11 cellular contexts compared by ENCODE assay signal in genomic region chr1:56200446-56200845, GRCh38.
A peak's percentile ranks its signal among the peaks of the same experiment; 100 is the strongest.
DNase-seq lines count a peak whose midpoint lies in the region; ATAC-seq and TF ChIP-seq lines count a peak whose summit lies in the region.
"Had no signal": no experiment of that assay in that cellular context is flagged by ENCODE, and none has a peak within 500 bp of the region (broad histone marks: within the 10 kb centered on the region; RNA-seq: fewer than 3 reads in every experiment).

No MANE protein-coding gene starts in this region.

- H3K4me2 ChIP-seq in IMR-90 (ENCODE audit: low read depth, low read length), result no peak overlapping the region

- H3K27ac Mint-ChIP-seq in glutamatergic neuron (ENCODE audit: unreplicated experiment), result peak overlapping the region; percentile 9
- H3K27ac Mint-ChIP-seq: activated naive CD4-positive, alpha-beta T cell treated with anti-CD3 and anti-CD28 coated beads, Interleukin-2, amount 50 U/mL, for 24 hours had no signal

- H3K9me3 Mint-ChIP-seq in glutamatergic neuron (ENCODE audit: unreplicated experiment), result no peaks in the 10 kb centered on the region
- H3K9me3 Mint-ChIP-seq: activated naive CD4-positive, alpha-beta T cell treated with anti-CD3 and anti-CD28 coated beads, Interleukin-2, amount 50 U/mL, for 24 hours had no signal

- intact Hi-C loops in IMR-90 (cut with micrococcal nuclease), result no loop called here

- no TSS peak for BruUV-seq in IMR-90 (replicated peaks; lab: Mats Ljungman, UMichigan)

- no peaks in the 10 kb centered on the region for H3K36me3 Mint-ChIP-seq in glutamatergic neuron (ENCODE audit: unreplicated experiment)
- H3K36me3 Mint-ChIP-seq: activated naive CD4-positive, alpha-beta T cell treated with anti-CD3 and anti-CD28 coated beads, Interleukin-2, amount 50 U/mL, for 24 hours had no signal

- dilution Hi-C loops in IMR-90 (cut with HindIII; ENCODE audit: low sequenced_read_pairs, unreplicated experiment), result no loop called here

- CTCF ChIA-PET in IMR-90 (lab: Yijun Ruan, JAX) (no interaction called here), GM10248 (lab: Yijun Ruan, JAX) (interaction anchor here (0.9 to 1.0 kb wide), 3 partner anchors 10 to 15 kb away, joined by 3 to 4 read pairs (median 3); no protein-coding TSS in a partner anchor)

- 0 out of 2 replicates have a peak, but pooled peaks cover 2% of the 10 kb centered on the region for H3K4me1 ChIP-seq in IMR-90 (ENCODE audit: control insufficient read depth, insufficient read depth, low read length)
- H3K4me1 ChIP-seq: pancreas had no signal

- peak; percentile 52 for DNase-seq in AG09319 (ENCODE audit: extremely low read depth, low read depth)
- DNase-seq in IMR-90, result peak; percentile 46
- peak; percentile 45 for DNase-seq in glutamatergic neuron
- no peak for DNase-seq in GM10248 (ENCODE audit: extremely low spot score)
- no peak for DNase-seq in GF-D8 (lab: John Stamatoyannopoulos, UW)
- no peak for DNase-seq in NAMALWA (ENCODE audit: low spot score)
- DNase-seq: left colon, pancreas had no signal

- H3K9me1 ChIP-seq in IMR-90 (ENCODE audit: insufficient read depth, low read length), result no peaks in the 10 kb centered on the region; the same call in 1 of the 2 replicates

- H4K5ac ChIP-seq in IMR-90 (ENCODE audit: low read depth, low read length), result no peak overlapping the region

- H3K4me3 Mint-ChIP-seq in glutamatergic neuron (ENCODE audit: unreplicated experiment), result no peak overlapping the region
- H3K4me3 Mint-ChIP-seq: activated naive CD4-positive, alpha-beta T cell treated with anti-CD3 and anti-CD28 coated beads, Interleukin-2, amount 50 U/mL, for 24 hours had no signal

- no peaks in the 10 kb centered on the region for H3K36me3 ChIP-seq in IMR-90 (ENCODE audit: control insufficient read depth, insufficient read depth, low read length)
- H3K36me3 ChIP-seq: pancreas had no signal

- H2BK15ac ChIP-seq in IMR-90 (ENCODE audit: low read depth, low read length), result no peak overlapping the region

- in situ Hi-C loops in IMR-90 (cut with MboI; ENCODE audit: low sequenced_read_pairs), result no loop called here

- WGBS in IMR-90 (ENCODE audit: extremely low coverage in 2 of 2, insufficient read length in 1 of 2), 2 experiments, result no CpG with 5 or more reads among the region's 4 CpGs

- ATAC-seq in IMR-90 (ENCODE audit: low read depth) (peak; percentile 82), HG02588 (IDR thresholded peaks at IDR 0.05; ENCODE audit: unreplicated experiment) (no peak)
- ATAC-seq: left colon, pancreas had no signal

- no peak overlapping the region for H2AK9ac ChIP-seq in IMR-90 (replicated peaks; ENCODE audit: low read depth, low read length, poor library complexity)

- H2AFZ ChIP-seq in IMR-90 (replicated peaks; ENCODE audit: low read length, poor library complexity), result no peak overlapping the region

- no peaks in the 10 kb centered on the region for H3K9me3 ChIP-seq in IMR-90 (ENCODE audit: control insufficient read depth, insufficient read depth, low read length)
- H3K9me3 ChIP-seq: pancreas had no signal

- no peak overlapping the region; the same call in 1 of the 2 replicates for H3K9ac ChIP-seq in IMR-90 (ENCODE audit: low read depth, low read length)

- H3K4me3 ChIP-seq in IMR-90 (ENCODE audit: insufficient read depth, low read depth, low read length), result no peak overlapping the region
- H3K4me3 ChIP-seq: pancreas had no signal

- H3K79me1 ChIP-seq in IMR-90 (ENCODE audit: low read depth in 1 of 2, low read length in 2 of 2), result no peaks in the 10 kb centered on the region

- H2BK120ac ChIP-seq in IMR-90 (ENCODE audit: low read depth, low read length), result no peak overlapping the region

- no peak overlapping the region for H2BK5ac ChIP-seq in IMR-90 (ENCODE audit: low read depth, low read length, poor library complexity, severe bottlenecking)

- no peak overlapping the region for H2BK20ac ChIP-seq in IMR-90 (ENCODE audit: low read depth, low read length)

- H3K18ac ChIP-seq in IMR-90 (ENCODE audit: low read depth, low read length), result peak overlapping the region; percentile 11; the same call in 1 of the 2 replicates

- no peak overlapping the region for H3K4ac ChIP-seq in IMR-90 (ENCODE audit: low read depth, low read length)

- H4K91ac ChIP-seq in IMR-90 (ENCODE audit: insufficient read depth, low read depth, low read length), result no peak overlapping the region

- no peak overlapping the region; the same call in 1 of the 2 replicates for H3K56ac ChIP-seq in IMR-90 (ENCODE audit: extremely low read depth, insufficient read depth, low read length)

- H4K20me1 ChIP-seq in IMR-90 (ENCODE audit: insufficient read depth, low read length), result no peaks in the 10 kb centered on the region

- H3K23ac ChIP-seq in IMR-90 (ENCODE audit: low read depth, low read length), result no peak overlapping the region

- TF ChIP-seq POLR2A in IMR-90 (IDR thresholded peaks at IDR 0.05; ENCODE audit: low read depth, low read length), result no peak

- no peak for TF ChIP-seq RAD21 in IMR-90 (IDR thresholded peaks at IDR 0.05; ENCODE audit: low read length)

- no peaks in the 10 kb centered on the region for H3K27me3 Mint-ChIP-seq in glutamatergic neuron (ENCODE audit: unreplicated experiment)
- H3K27me3 Mint-ChIP-seq: activated naive CD4-positive, alpha-beta T cell treated with anti-CD3 and anti-CD28 coated beads, Interleukin-2, amount 50 U/mL, for 24 hours had no signal

- H3K27ac ChIP-seq in IMR-90 (ENCODE audit: insufficient read depth, low read length), result peak overlapping the region; percentile 38; the same call in 1 of the 2 replicates
- H3K27ac ChIP-seq: pancreas had no signal

- no peak overlapping the region for H3K14ac ChIP-seq in IMR-90 (replicated peaks; ENCODE audit: low read depth, low read length)

- H3K4me1 Mint-ChIP-seq in glutamatergic neuron (ENCODE audit: low read depth, unreplicated experiment), result peaks cover 15% of the 10 kb centered on the region
- H3K4me1 Mint-ChIP-seq: activated naive CD4-positive, alpha-beta T cell treated with anti-CD3 and anti-CD28 coated beads, Interleukin-2, amount 50 U/mL, for 24 hours had no signal

- H4K8ac ChIP-seq in IMR-90 (ENCODE audit: low read depth in 2 of 2, low read length in 2 of 2), result peak overlapping the region in 1 of 2 experiments; percentile 32; a peak in 1 of 4 replicates

- TF ChIP-seq CTCF in AG09319 (IDR thresholded peaks at IDR 0.05; ENCODE audit: low read depth, low read length) (no peak), IMR-90 (conservative IDR thresholded peaks at IDR 0.05; ENCODE audit: low read depth, low read length) (no peak), glutamatergic neuron (IDR thresholded peaks at IDR 0.05; ENCODE audit: partially characterized antibody, unreplicated experiment) (no peak), GM10248 (IDR thresholded peaks at IDR 0.05; ENCODE audit: control extremely low read depth, extremely low read depth, low read depth, missing control alignments) (no peak)

- no peak overlapping the region for H2AK5ac ChIP-seq in IMR-90 (ENCODE audit: low read depth, low read length)

- POLR2A ChIA-PET in IMR-90 (lab: Charles Lee; ENCODE audit: unreplicated experiment), result no interaction called here
- POLR2A ChIA-PET in GM10248 (lab: Yijun Ruan, JAX), result no interaction called here

- H3K27me3 ChIP-seq in IMR-90 (ENCODE audit: control insufficient read depth, insufficient read depth, low read length), result no peaks in the 10 kb centered on the region; the same call in 1 of the 2 replicates
- H3K27me3 ChIP-seq: pancreas had no signal

TF ChIP-seq in IMR-90, 13 proteins besides CTCF, POLR2A, EP300 and RAD21:
- TF ChIP-seq CEBPB (IDR thresholded peaks at IDR 0.05; ENCODE audit: low read depth, low read length) (no peak), MXI1 (IDR thresholded peaks at IDR 0.05; ENCODE audit: borderline replicate concordance, low read depth, low read length) (no peak), BHLHE40 (IDR thresholded peaks at IDR 0.05; ENCODE audit: low read depth, low read length) (no peak), ELK1 (IDR thresholded peaks at IDR 0.05; ENCODE audit: borderline replicate concordance, low read depth, low read length) (no peak), NFE2L2 (IDR thresholded peaks at IDR 0.05; ENCODE audit: low read depth, low read length) (no peak), FOS (IDR thresholded peaks at IDR 0.05; ENCODE audit: low read depth, low read length) (no peak), MAFK (IDR thresholded peaks at IDR 0.05; ENCODE audit: low read depth, low read length) (no peak), MAZ (IDR thresholded peaks at IDR 0.05; ENCODE audit: borderline replicate concordance, low read depth, low read length) (no peak), RFX5 (IDR thresholded peaks at IDR 0.05; ENCODE audit: low read depth, low read length) (no peak)
TF ChIP-seq in IMR-90: peak in this region for 0.

TF ChIP-seq in PFSK-1, 5 proteins besides CTCF, POLR2A, EP300 and RAD21:
- peak; percentile 27 for TF ChIP-seq FOXP2 (optimal IDR thresholded peaks at IDR 0.05; ENCODE audit: borderline replicate concordance, extremely low read depth, extremely low read length, insufficient read depth)
- no peak for TF ChIP-seq POLR2AphosphoS5 (IDR thresholded peaks at IDR 0.05; ENCODE audit: low read depth, low read length)
TF ChIP-seq in PFSK-1: peak in this region for 1.

Comparison
In these comparisons a context has a peak if more than half of its experiments do, and no peak if none do; other contexts are left out.
1. DNase-seq: peak in AG09319 (single experiment), IMR-90 (single experiment) and glutamatergic neuron (single experiment); none in GM10248 (single experiment), GF-D8 (single experiment) and NAMALWA (single experiment).